In the genomic region with DNA sequence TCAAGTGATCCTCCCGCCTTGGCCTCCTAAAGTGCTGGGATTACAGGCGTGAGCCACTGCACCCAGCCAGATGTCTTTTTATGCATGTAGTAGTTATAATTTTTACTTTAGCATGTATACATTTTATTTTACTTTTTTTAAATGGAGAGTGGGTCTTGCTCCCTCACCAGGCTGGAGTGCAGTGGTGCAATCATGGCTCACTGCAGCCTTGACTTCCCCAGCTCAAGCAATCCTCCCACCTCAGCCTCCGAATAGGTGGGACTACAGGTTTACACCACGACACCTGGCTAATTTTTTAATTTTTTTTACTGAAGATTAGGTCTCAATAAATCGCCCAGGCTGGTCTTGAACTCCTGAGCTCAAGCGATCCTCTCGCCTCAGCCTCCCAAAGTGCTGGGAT, we compare ENCODE assay signal across 8 cellular contexts. TPM values are rescaled to one million over a fixed set of nuclear protein-coding genes. Genes with fewer than 3 reads are reported as not detected.
DNase-seq lines count a peak whose midpoint lies in the region; ATAC-seq, FAIRE-seq and TF ChIP-seq lines count a peak whose summit lies in the region.
"Not testable (repeated sequence)": the region's sequence is repeated elsewhere in the genome, so short reads cannot be mapped to it uniquely, and the experiment has no call there.

No MANE protein-coding gene starts in this region.

- H2AFZ ChIP-seq in PC-9; H1 (ENCODE audit: low read length): not testable (repeated sequence)

- not testable (repeated sequence) for H2BK5ac ChIP-seq in H1 (ENCODE audit: low read depth, low read length)

- not testable (repeated sequence) for H3K36me3 ChIP-seq in PC-9 (ENCODE audit: low read depth); H1 (ENCODE audit: control insufficient read depth in 2 of 4, insufficient read depth in 4 of 4, low read length in 3 of 4); left ventricle myocardium inferior

- not testable (repeated sequence) for ATAC-seq in activated CD8-positive, alpha-beta T cell treated with anti-CD3 and anti-CD28 coated beads for 36 hours

- H2BK12ac ChIP-seq in H1 (ENCODE audit: low read depth, low read length), result not testable (repeated sequence)

- FAIRE-seq in H1 (lab: Jason Lieb, UNC), result not testable (repeated sequence)

- H3K23ac ChIP-seq in H1 (ENCODE audit: insufficient read length), result not testable (repeated sequence)

- H3K4me2 ChIP-seq in PC-9; H1 (ENCODE audit: insufficient read depth in 1 of 2, low read depth in 2 of 2, low read length in 2 of 2): not testable (repeated sequence)

- H2BK15ac ChIP-seq in H1 (ENCODE audit: low read length), result not testable (repeated sequence)

- H3K79me1 ChIP-seq in H1 (ENCODE audit: low read depth, low read length), result not testable (repeated sequence)

- BruUV-seq in PC-9 (replicated peaks; lab: Mats Ljungman, UMichigan), result not testable (repeated sequence)

- H3K27me3 Mint-ChIP-seq in HFFc6 (ENCODE audit: insufficient read depth); activated CD8-positive, alpha-beta T cell treated with anti-CD3 and anti-CD28 coated beads for 36 hours; osteocyte (ENCODE audit: unreplicated experiment): not testable (repeated sequence)

- TF ChIP-seq RAD21 in H1 (IDR thresholded peaks at IDR 0.05 in 1 of 2, conservative IDR thresholded peaks at IDR 0.05 in 1 of 2; ENCODE audit: low read depth in 2 of 2, low read length in 2 of 2), result not testable (repeated sequence)

- H3K9ac ChIP-seq in H1 (replicated peaks in 1 of 4; ENCODE audit: extremely low read depth in 1 of 4, low read depth in 3 of 4, low read length in 3 of 4), result not testable (repeated sequence)

- CTCF ChIA-PET in GM10248 (lab: Yijun Ruan, JAX) (interaction anchor here (0.9 to 8.4 kb wide), 16 partner anchors 9 to 98 kb away, joined by 3 to 135 read pairs (median 4); a partner anchor contains a TSS), H1 (lab: Charles Lee; ENCODE audit: partially characterized antibody) (interaction anchor here (0.6 to 10.0 kb wide), 33 partner anchors 10 to 360 kb away, joined by 3 to 133 read pairs (median 4); no protein-coding TSS in a partner anchor)
- CTCF ChIA-PET in PC-9 (lab: Charles Lee), result not testable (repeated sequence)
- CTCF ChIA-PET in activated CD8-positive, alpha-beta T cell treated with anti-CD3 and anti-CD28 coated beads for 36 hours (lab: Charles Lee), result interaction anchor here (1.0 to 11.3 kb wide), 13 partner anchors 20 to 99 kb away, joined by 3 to 140 read pairs (median 5); a partner anchor contains a TSS

- H3K14ac ChIP-seq in H1 (ENCODE audit: insufficient read length), result not testable (repeated sequence)

- not testable (repeated sequence) for H3K27me3 ChIP-seq in PC-9 (ENCODE audit: insufficient read depth, low read depth); H1 (replicated peaks in 1 of 4; ENCODE audit: control insufficient read depth in 3 of 4, extremely low read depth in 1 of 4, insufficient read depth in 3 of 4, low read length in 3 of 4); left ventricle myocardium inferior (ENCODE audit: low read depth)

- TF ChIP-seq CTCF in 22Rv1 (IDR thresholded peaks at IDR 0.05), result peak; percentile 25
- peak; percentile 32 for TF ChIP-seq CTCF in GM10248 (IDR thresholded peaks at IDR 0.05; ENCODE audit: control extremely low read depth, extremely low read depth, low read depth, missing control alignments)
- TF ChIP-seq CTCF in HFFc6 (IDR thresholded peaks at IDR 0.05), result peak; percentile 59; the same call in 1 of the 2 replicates
- TF ChIP-seq CTCF in PC-9 (conservative IDR thresholded peaks at IDR 0.05), result peak; percentile 29; the same call in 1 of the 2 replicates
- peak; percentile 14 for TF ChIP-seq CTCF in activated CD8-positive, alpha-beta T cell treated with anti-CD3 and anti-CD28 coated beads for 36 hours (IDR thresholded peaks at IDR 0.05)
- peak in 2 of 3 experiments; percentile 18 to 34; a peak in 2 of 4 replicates for TF ChIP-seq CTCF in H1 (IDR thresholded peaks at IDR 0.05; ENCODE audit: control extremely low read depth in 1 of 3, insufficient read depth in 1 of 3, low read depth in 1 of 3, low read length in 3 of 3)
- TF ChIP-seq CTCF in left ventricle myocardium inferior (IDR thresholded peaks at IDR 0.05; ENCODE audit: borderline replicate concordance), result peak; percentile 10
- TF ChIP-seq CTCF in osteocyte (IDR thresholded peaks at IDR 0.05), result peak; percentile 41

- H3K56ac ChIP-seq in H1 (replicated peaks; ENCODE audit: insufficient read length, low read depth, low read length), result not testable (repeated sequence)

- H4K91ac ChIP-seq in H1 (replicated peaks; ENCODE audit: insufficient read length, low read length), result not testable (repeated sequence)

- H3K4me1 Mint-ChIP-seq in HFFc6 (ENCODE audit: low read depth) (peaks cover 12% of the 10 kb centered on the region), osteocyte (ENCODE audit: unreplicated experiment) (peaks cover 39% of the 10 kb centered on the region)
- H3K4me1 Mint-ChIP-seq in activated CD8-positive, alpha-beta T cell treated with anti-CD3 and anti-CD28 coated beads for 36 hours (ENCODE audit: low read depth), result peaks cover 19% of the 10 kb centered on the region

- not testable (repeated sequence) for H2AK5ac ChIP-seq in H1 (ENCODE audit: low read depth, low read length)

- H3K4me1 ChIP-seq in PC-9 (replicated peaks; ENCODE audit: insufficient read depth), result peaks cover 34% of the 10 kb centered on the region
- not testable (repeated sequence) for H3K4me1 ChIP-seq in H1 (replicated peaks in 1 of 4; ENCODE audit: control insufficient read depth in 3 of 4, insufficient read depth in 4 of 4, low read length in 3 of 4)
- peaks cover 13% of the 10 kb centered on the region for H3K4me1 ChIP-seq in left ventricle myocardium inferior

- DNase-seq in GM10248 (ENCODE audit: extremely low spot score); HFFc6; PC-9; H1 (ENCODE audit: low read depth in 1 of 2, low spot score in 2 of 2); left ventricle myocardium inferior; osteocyte (ENCODE audit: extremely low spot score, unreplicated experiment): not testable (repeated sequence)
- DNase-seq in activated CD8-positive, alpha-beta T cell treated with anti-CD3 and anti-CD28 coated beads for 36 hours, result peak; percentile 24

- H3K4me3 Mint-ChIP-seq in HFFc6; activated CD8-positive, alpha-beta T cell treated with anti-CD3 and anti-CD28 coated beads for 36 hours; osteocyte (ENCODE audit: unreplicated experiment): not testable (repeated sequence)

- TF ChIP-seq EP300 in H1 (IDR thresholded peaks at IDR 0.05; ENCODE audit: borderline replicate concordance in 1 of 2, low read depth in 2 of 2, low read length in 2 of 2), result not testable (repeated sequence)

- 82% methylated on average over 7 of the region's 7 CpGs; no CpG with 5 or more reads in 1 of the 2 experiments for WGBS in H1 (ENCODE audit: extremely low coverage in 1 of 2, insufficient coverage in 1 of 2, insufficient read length in 1 of 2, insufficient replicate concordance in 2 of 2, low coverage in 1 of 2, low lambda C conversion rate in 2 of 2, missing lambda C conversion rate in 1 of 2), 2 experiments

- not testable (repeated sequence) for H3K4ac ChIP-seq in H1 (replicated peaks; ENCODE audit: insufficient read length, low read depth, low read length)

- not testable (repeated sequence) for H3K36me3 Mint-ChIP-seq in HFFc6 (ENCODE audit: low read depth); activated CD8-positive, alpha-beta T cell treated with anti-CD3 and anti-CD28 coated beads for 36 hours (ENCODE audit: low read depth); osteocyte (ENCODE audit: unreplicated experiment)

- H3K4me3 ChIP-seq in PC-9; H1 (ENCODE audit: extremely low read depth in 1 of 4, insufficient read depth in 2 of 4, low read depth in 3 of 4, low read length in 4 of 4); left ventricle myocardium inferior: not testable (repeated sequence)

- not testable (repeated sequence) for H2BK120ac ChIP-seq in H1 (replicated peaks; ENCODE audit: low read depth, low read length)

- H3K9me3 ChIP-seq in PC-9 (ENCODE audit: insufficient read depth, low read depth); H1 (ENCODE audit: insufficient read depth in 2 of 2, low read depth in 1 of 2, low read length in 1 of 2); left ventricle myocardium inferior (replicated peaks): not testable (repeated sequence)

- not testable (repeated sequence) for H4K5ac ChIP-seq in H1 (ENCODE audit: insufficient read length, low read depth, low read length)

- not testable (repeated sequence) for H3K18ac ChIP-seq in H1 (ENCODE audit: extremely low read depth, low read length)

- intact Hi-C loops in PC-9 (cut with micrococcal nuclease; ENCODE audit: unreplicated experiment), result loop anchor here (5.0 kb wide), 1 partner anchor 85 kb away; no protein-coding TSS in a partner anchor
- intact Hi-C loops in activated CD8-positive, alpha-beta T cell treated with anti-CD3 and anti-CD28 coated beads for 36 hours (cut with micrococcal nuclease), result loop anchor here (5.0 kb wide), 1 partner anchor 85 kb away; no protein-coding TSS in a partner anchor
- intact Hi-C loops in left ventricle myocardium inferior (cut with micrococcal nuclease), result not testable (repeated sequence)

- peaks cover 22% of the 10 kb centered on the region for H3F3A ChIP-seq in PC-9 (ENCODE audit: insufficient read depth, low read depth)

- H3K9me3 Mint-ChIP-seq in HFFc6; activated CD8-positive, alpha-beta T cell treated with anti-CD3 and anti-CD28 coated beads for 36 hours; osteocyte (ENCODE audit: unreplicated experiment): not testable (repeated sequence)

- H4K8ac ChIP-seq in H1 (ENCODE audit: extremely low read depth, insufficient read depth, low read length), result not testable (repeated sequence)

- H3K9me2 ChIP-seq in PC-9 (ENCODE audit: insufficient read depth), result not testable (repeated sequence)

- not testable (repeated sequence) for H3K79me2 ChIP-seq in PC-9 (ENCODE audit: low read depth); H1 (ENCODE audit: control insufficient read depth in 1 of 2, insufficient read depth in 2 of 2, low read length in 2 of 2)

- H4K20me1 ChIP-seq in PC-9 (ENCODE audit: insufficient read depth); H1 (replicated peaks in 1 of 2; ENCODE audit: control insufficient read depth in 1 of 2, insufficient read depth in 2 of 2, low read length in 2 of 2): not testable (repeated sequence)

- not testable (repeated sequence) for TF ChIP-seq POLR2A in H1 (IDR thresholded peaks at IDR 0.05; ENCODE audit: control extremely low read depth in 1 of 2, low read depth in 2 of 2, low read length in 2 of 2)

- not testable (repeated sequence) for H3K27ac Mint-ChIP-seq in HFFc6; activated CD8-positive, alpha-beta T cell treated with anti-CD3 and anti-CD28 coated beads for 36 hours; osteocyte (ENCODE audit: unreplicated experiment)

- POLR2A ChIA-PET in GM10248 (lab: Yijun Ruan, JAX) (interaction anchor here (0.6 kb wide), 1 partner anchor 13 kb away, joined by 4 read pairs; no protein-coding TSS in a partner anchor), PC-9 (lab: Charles Lee; ENCODE audit: unreplicated experiment) (interaction anchor here (1.1 kb wide), 1 partner anchor 9 kb away, joined by 3 read pairs; no protein-coding TSS in a partner anchor), H1 (lab: Charles Lee; ENCODE audit: partially characterized antibody) (interaction anchor here (0.8 kb wide), 1 partner anchor 114 kb away, joined by 3 read pairs; no protein-coding TSS in a partner anchor)
- POLR2A ChIA-PET in activated CD8-positive, alpha-beta T cell treated with anti-CD3 and anti-CD28 coated beads for 36 hours (lab: Charles Lee), result interaction anchor here (0.6 to 1.2 kb wide), 3 partner anchors 39 to 86 kb away, joined by 3 to 4 read pairs (median 3); no protein-coding TSS in a partner anchor

- not testable (repeated sequence) for H2BK20ac ChIP-seq in H1 (ENCODE audit: low read length)

- H3K27ac ChIP-seq in 22Rv1; PC-9; H1 (ENCODE audit: low read depth, low read length); left ventricle myocardium inferior (replicated peaks): not testable (repeated sequence)

- H3K23me2 ChIP-seq in H1 (ENCODE audit: low read depth, low read length), result not testable (repeated sequence)

RNA-seq across cellular contexts. Expression of a gene that starts 24.4 kb away (rescaled TPM):
- total RNA-seq in HFFc6 (2021; fragmentation: NEBNext Ultra II Directional; extraction: Animal tissue kit (Norgen Biotek cat#: 25700)), result 1 to 10 TPM; 4.2 to 7.5 (median 6.4) TPM
- 19.5 and 21.8 TPM in 2 replicates for total RNA-seq in PC-9 (2021)
- total RNA-seq in activated CD8-positive, alpha-beta T cell treated with anti-CD3 and anti-CD28 coated beads for 36 hours, result 10 to 100 TPM; 10.6 to 11.0 TPM
- 14.0 and 17.5 TPM in 2 replicates for total RNA-seq in H1 (2021; fragmentation: NEBNext Ultra II Directional; extraction: Animal tissue kit (Norgen Biotek cat#: 25700))
- polyA plus RNA-seq in H1 (2011; rRNA removed), result 3.1 and 6.0 TPM in 2 replicates
- 10.7 TPM for polyA plus RNA-seq in H1 (2011; cell fraction: cytosol; rRNA removed)
- 3.3 TPM for polyA plus RNA-seq in H1 (2011; cell fraction: nucleus; rRNA removed)
- 8.1 to 11.0 TPM (median 10.0 TPM) in 4 replicates for polyA plus RNA-seq in H1 (2012, experiment 1 of 2)
- polyA plus RNA-seq in H1 (2012, experiment 2 of 2), result 1.6 TPM
- polyA plus RNA-seq in H1 (2013, experiment 1 of 2), result 15.2 TPM
- 16.8 TPM for polyA plus RNA-seq in H1 (2013, experiment 2 of 2)
- polyA minus RNA-seq in H1 (2011; rRNA and poly(A)+ RNA removed), result 5.6 and 7.0 TPM in 2 replicates
- polyA minus RNA-seq in H1 (2011; cell fraction: cytosol; rRNA and poly(A)+ RNA removed), result 4.8 TPM
- polyA minus RNA-seq in H1 (2011; cell fraction: nucleus; rRNA and poly(A)+ RNA removed), result 8.0 TPM
- total RNA-seq in left ventricle myocardium inferior, result 37.4 TPM
- total RNA-seq in osteocyte, result 5.0 and 7.2 TPM in 2 replicates

RNA-seq across cellular contexts. Expression of a gene that starts 59.5 kb away (rescaled TPM):
- 10 to 100 TPM; 31.5 to 42.5 (median 35.0) TPM for total RNA-seq in HFFc6 (2021; fragmentation: NEBNext Ultra II Directional; extraction: Animal tissue kit (Norgen Biotek cat#: 25700))
- 38.6 and 40.2 TPM in 2 replicates for total RNA-seq in PC-9 (2021)
- 10 to 100 TPM; 54.9 to 56.1 TPM for total RNA-seq in activated CD8-positive, alpha-beta T cell treated with anti-CD3 and anti-CD28 coated beads for 36 hours
- 18.9 and 19.1 TPM in 2 replicates for total RNA-seq in H1 (2021; fragmentation: NEBNext Ultra II Directional; extraction: Animal tissue kit (Norgen Biotek cat#: 25700))
- polyA plus RNA-seq in H1 (2011; rRNA removed), result 6.3 and 11.2 TPM in 2 replicates
- 12.3 TPM for polyA plus RNA-seq in H1 (2011; cell fraction: cytosol; rRNA removed)
- 15.2 TPM for polyA plus RNA-seq in H1 (2011; cell fraction: nucleus; rRNA removed)
- polyA plus RNA-seq in H1 (2012, experiment 1 of 2), result 14.9 to 16.8 TPM (median 15.9 TPM) in 4 replicates
- 3.3 TPM for polyA plus RNA-seq in H1 (2012, experiment 2 of 2)
- polyA plus RNA-seq in H1 (2013, experiment 1 of 2), result 7.4 TPM
- 8.0 TPM for polyA plus RNA-seq in H1 (2013, experiment 2 of 2)
- 24.5 and 25.8 TPM in 2 replicates for polyA minus RNA-seq in H1 (2011; rRNA and poly(A)+ RNA removed)
- 8.9 TPM for polyA minus RNA-seq in H1 (2011; cell fraction: cytosol; rRNA and poly(A)+ RNA removed)
- 26.8 TPM for polyA minus RNA-seq in H1 (2011; cell fraction: nucleus; rRNA and poly(A)+ RNA removed)
- total RNA-seq in left ventricle myocardium inferior, result 16.5 TPM
- total RNA-seq in osteocyte, result 41.8 and 42.2 TPM in 2 replicates
